Comparison of ENCODE assay signal across 27 cellular contexts in genomic region chr4:76036855-76037254, GRCh38. TPM values are rescaled to one million over a fixed set of nuclear protein-coding genes. Genes with fewer than 3 reads are reported as not detected.
DNase-seq lines count a peak whose midpoint lies in the region; ATAC-seq, FAIRE-seq and TF ChIP-seq lines count a peak whose summit lies in the region.
"Had no signal": no experiment of that assay in that cellular context is flagged by ENCODE, and none has a peak within 500 bp of the region (broad histone marks: within the 10 kb centered on the region; RNA-seq: fewer than 3 reads in every experiment).

No MANE protein-coding gene starts in this region.

- FAIRE-seq in K562 (lab: Jason Lieb, UNC): peak; percentile 44
- FAIRE-seq: GM12892, GM18507, GM19239 had no signal

- no peak overlapping the region for H3K27ac ChIP-seq in K562 (ENCODE audit: extremely low read depth, low read depth, low read length)
- peak overlapping the region; percentile 81 for H3K27ac ChIP-seq in foreskin keratinocyte
- H3K27ac ChIP-seq: 22Rv1, BLaER1 had no signal

- no peak overlapping the region for H3K4me3 Mint-ChIP-seq in activated CD8-positive, alpha-beta memory T cell treated with anti-CD3 and anti-CD28 coated beads, Interleukin-2, amount 10 ng/mL, durations not matched to agents 7 days and 5 days
- H3K4me3 Mint-ChIP-seq in type B pancreatic cell: no peak overlapping the region
- H3K4me3 Mint-ChIP-seq: CD4-positive, alpha-beta T cell; IgD-negative memory B cell had no signal

- no peaks in the 10 kb centered on the region for H3K9me3 Mint-ChIP-seq in activated CD8-positive, alpha-beta memory T cell treated with anti-CD3 and anti-CD28 coated beads, Interleukin-2, amount 10 ng/mL, durations not matched to agents 7 days and 5 days (ENCODE audit: low read depth)
- no peaks in the 10 kb centered on the region for H3K9me3 Mint-ChIP-seq in type B pancreatic cell
- H3K9me3 Mint-ChIP-seq: CD4-positive, alpha-beta T cell; IgD-negative memory B cell had no signal

- peaks cover 4% of the 10 kb centered on the region for H3K27me3 Mint-ChIP-seq in activated CD8-positive, alpha-beta memory T cell treated with anti-CD3 and anti-CD28 coated beads, Interleukin-2, amount 10 ng/mL, durations not matched to agents 7 days and 5 days
- peaks cover 4% of the 10 kb centered on the region for H3K27me3 Mint-ChIP-seq in type B pancreatic cell
- H3K27me3 Mint-ChIP-seq: CD4-positive, alpha-beta T cell; IgD-negative memory B cell had no signal

- peak; percentile 65 for ATAC-seq in HG02870 (IDR thresholded peaks at IDR 0.05; ENCODE audit: unreplicated experiment)
- ATAC-seq in K562: peak; percentile 82
- ATAC-seq in foreskin keratinocyte: no peak
- ATAC-seq in activated CD8-positive, alpha-beta memory T cell treated with anti-CD3 and anti-CD28 coated beads, Interleukin-2, amount 10 ng/mL, durations not matched to agents 7 days and 5 days: no peak
- no peak for ATAC-seq in HG02885 (IDR thresholded peaks at IDR 0.05; ENCODE audit: poor library complexity, unreplicated experiment)
- ATAC-seq: SK-N-SH treated with all-trans-retinoic acid at 6 μM for 48 hours had no signal

- TF ChIP-seq EP300 in K562 (IDR thresholded peaks at IDR 0.05; ENCODE audit: low read length): no peak

- H3K27me3 ChIP-seq in K562 (ENCODE audit: control insufficient read depth in 2 of 2, insufficient read depth in 2 of 2, low read length in 2 of 2) (no peaks in the 10 kb centered on the region; a peak in 1 of 5 replicates), foreskin keratinocyte (no peaks in the 10 kb centered on the region)
- H3K27me3 ChIP-seq: BLaER1, MG63 had no signal

- peaks cover 0 to 6% of the 10 kb centered on the region in 2 experiments; a peak in 2 of 5 replicates for H3K4me1 ChIP-seq in K562 (replicated peaks in 1 of 2; ENCODE audit: control insufficient read depth in 2 of 2, insufficient read depth in 2 of 2, low read length in 2 of 2)
- H3K4me1 ChIP-seq in foreskin keratinocyte: peaks cover 14% of the 10 kb centered on the region
- H3K4me1 ChIP-seq: BLaER1, Caco-2 had no signal

- H3K79me2 ChIP-seq in K562 (ENCODE audit: control insufficient read depth, insufficient read depth, low read length): no peaks in the 10 kb centered on the region

- CTCF ChIA-PET in K562 (lab: Yijun Ruan, JAX; ENCODE audit: low intra/inter-chr PET ratio): no interaction called here
- CTCF ChIA-PET in activated CD8-positive, alpha-beta memory T cell treated with anti-CD3 and anti-CD28 coated beads, Interleukin-2, amount 10 ng/mL, durations not matched to agents 7 days and 5 days (lab: Charles Lee): interaction anchor here (1.4 to 2.5 kb wide), 3 partner anchors 11 to 41 kb away, joined by 3 to 10 read pairs (median 3); no protein-coding TSS in a partner anchor

- no peaks in the 10 kb centered on the region for H3K9me3 ChIP-seq in K562 (replicated peaks; ENCODE audit: control insufficient read depth, insufficient read depth, low read depth, low read length)
- H3K9me3 ChIP-seq: BLaER1, Caco-2, MG63 had no signal

- H3K9me1 ChIP-seq in K562 (ENCODE audit: control insufficient read depth, insufficient read depth, low read length): no peaks in the 10 kb centered on the region

- H3K4me1 Mint-ChIP-seq in activated CD8-positive, alpha-beta memory T cell treated with anti-CD3 and anti-CD28 coated beads, Interleukin-2, amount 10 ng/mL, durations not matched to agents 7 days and 5 days: peaks cover 21% of the 10 kb centered on the region
- H3K4me1 Mint-ChIP-seq in type B pancreatic cell (ENCODE audit: unreplicated experiment): no peaks in the 10 kb centered on the region

- H3K27ac Mint-ChIP-seq in activated CD8-positive, alpha-beta memory T cell treated with anti-CD3 and anti-CD28 coated beads, Interleukin-2, amount 10 ng/mL, durations not matched to agents 7 days and 5 days: no peak overlapping the region
- H3K27ac Mint-ChIP-seq in type B pancreatic cell: no peak overlapping the region
- H3K27ac Mint-ChIP-seq: CD4-positive, alpha-beta T cell; IgD-negative memory B cell had no signal

- peaks cover 2% of the 10 kb centered on the region for H3K36me3 Mint-ChIP-seq in activated CD8-positive, alpha-beta memory T cell treated with anti-CD3 and anti-CD28 coated beads, Interleukin-2, amount 10 ng/mL, durations not matched to agents 7 days and 5 days
- H3K36me3 Mint-ChIP-seq in type B pancreatic cell: no peaks in the 10 kb centered on the region
- H3K36me3 Mint-ChIP-seq: IgD-negative memory B cell had no signal

- intact Hi-C loops in K562 (cut with micrococcal nuclease): no loop called here

- in situ Hi-C loops in K562 (cut with MboI): no loop called here

- DNase-seq in NCI-H2171 treated with DMSO at 0.1 percent for 48 hours (lab: John Stamatoyannopoulos, UW) (peak; percentile 0), NCI-H2171 (lab: John Stamatoyannopoulos, UW) (no peak), K562 (ENCODE audit: extremely low read depth in 1 of 4, low spot score in 3 of 4) (peak in 1 of 4 experiments; percentile 26), foreskin keratinocyte (no peak), type B pancreatic cell (ENCODE audit: extremely low spot score, unreplicated experiment) (no peak)
- DNase-seq in activated CD8-positive, alpha-beta memory T cell treated with anti-CD3 and anti-CD28 coated beads, Interleukin-2, amount 10 ng/mL, durations not matched to agents 7 days and 5 days: no peak
- DNase-seq: ACHN; Caco-2; CD4-positive, alpha-beta T cell; DMS 273 treated with DMSO at 0.1 percent for 48 hours; H7; MG63; NCI-H1417 treated with DMSO at 0.1 percent for 48 hours; NCI-H187; NCI-H69 had no signal

- no peak overlapping the region for H3K9ac ChIP-seq in K562 (ENCODE audit: insufficient read depth in 1 of 2, low read depth in 2 of 2, low read length in 2 of 2)
- H3K9ac ChIP-seq: BLaER1 had no signal

- 48% methylated on average over 3 of the region's 3 CpGs for WGBS in K562 (ENCODE audit: insufficient coverage, low coverage, missing lambda C conversion rate)

- no peak overlapping the region for H3K4me3 ChIP-seq in K562
- H3K4me3 ChIP-seq: BLaER1, MG63 had no signal

- no peak for TF ChIP-seq RAD21 in K562 (CRISPR knock-in tag; conservative IDR thresholded peaks at IDR 0.05 in 1 of 2, IDR thresholded peaks at IDR 0.05 in 1 of 2)

- no peaks in the 10 kb centered on the region for H3K36me3 ChIP-seq in K562 (ENCODE audit: control insufficient read depth, insufficient read depth, low read length)
- H3K36me3 ChIP-seq: BLaER1, MG63 had no signal

- no TSS peak for BruUV-seq in K562 (replicated peaks; lab: Mats Ljungman, UMichigan)

- POLR2A ChIA-PET in K562 (lab: Yijun Ruan, JAX): interaction anchor here (0.7 to 0.8 kb wide), 2 partner anchors 8 to 41 kb away, joined by 3 read pairs; no protein-coding TSS in a partner anchor

- TF ChIP-seq CTCF in K562 (IDR thresholded peaks at IDR 0.05 in 2 of 3, conservative IDR thresholded peaks at IDR 0.05 in 1 of 3; ENCODE audit: insufficient read depth in 2 of 3, low read depth in 1 of 3, low read length in 3 of 3) (peak in 2 of 3 experiments; percentile 16 to 31; a peak in 2 of 6 replicates), foreskin keratinocyte (conservative IDR thresholded peaks at IDR 0.05) (no peak), type B pancreatic cell (conservative IDR thresholded peaks at IDR 0.05) (no peak)

- no peak overlapping the region; the same call in 1 of the 2 replicates for H3K4me2 ChIP-seq in K562 (ENCODE audit: insufficient read depth, low read length)
- H3K4me2 ChIP-seq: BLaER1 had no signal

- no peaks in the 10 kb centered on the region for H4K20me1 ChIP-seq in K562 (replicated peaks; ENCODE audit: control insufficient read depth, insufficient read depth, low read length)
- H4K20me1 ChIP-seq: BLaER1 had no signal

- peak overlapping the region; percentile 53; the same call in 1 of the 2 replicates for H2AFZ ChIP-seq in K562 (ENCODE audit: low read depth, low read length)

- TF ChIP-seq POLR2A in K562 (conservative IDR thresholded peaks at IDR 0.05): no peak

RNA-seq across cellular contexts. Expression of gene CXCL11, which starts 1.0 kb away (rescaled TPM):
- 0.93 and 7.8 TPM in 2 replicates for total RNA-seq in K562 (2011; cell fraction: chromatin; rRNA removed; ENCODE audit: low replicate concordance)
- total RNA-seq in K562 (2011; cell fraction: nucleolus; rRNA removed): 0.50 and 0.66 TPM in 2 replicates
- 1.6 and 2.1 TPM in 2 replicates for total RNA-seq in K562 (2011; cell fraction: nucleoplasm; rRNA removed)
- total RNA-seq in K562 (2014; rRNA removed) (3.3 and 4.5 TPM in 2 replicates), K562 (2014; rRNA removed; fragmentation: Illumina TruSeq; extraction: Trizol) (6.8 and 8.9 TPM in 2 replicates), K562 (2015; rRNA removed; fragmentation: Illumina TruSeq; extraction: Trizol) (3.8 and 6.1 TPM in 2 replicates), K562 (2021) (4.0 and 4.5 TPM in 2 replicates), foreskin keratinocyte (0.18 and 0.44 TPM in 2 replicates), type B pancreatic cell (ENCODE audit: low replicate concordance) (not detected in 2 replicates)
- polyA plus RNA-seq in K562 (2011; rRNA removed) (0.41 and 5.9 TPM in 2 replicates), K562 (2014; fragmentation: Illumina TruSeq; extraction: Trizol) (5.8 and 9.1 TPM in 2 replicates), K562 (2014; fragmentation: Nextera tagmentation; extraction: Ambion mirVana) (1 to 10 TPM; 2.1 to 2.3 TPM), K562 (2014; rRNA removed) (5.6 and 6.2 TPM in 2 replicates), foreskin keratinocyte (0.28 and 0.32 TPM in 2 replicates)
- polyA plus RNA-seq in K562 (2011; cell fraction: cytosol; rRNA removed): 0.24 and 0.46 TPM in 2 replicates
- 1.1 and 7.7 TPM in 2 replicates for polyA plus RNA-seq in K562 (2011; cell fraction: nucleus; rRNA removed)
- polyA plus RNA-seq in K562 (2012): 5.1 and 25.5 TPM in 2 replicates
- 4.0 TPM in 1 of 2 replicates, not detected in the other for polyA minus RNA-seq in K562 (2011; rRNA and poly(A)+ RNA removed)
- 1.0 TPM in 1 of 2 replicates, not detected in the other for polyA minus RNA-seq in K562 (2011; cell fraction: cytosol; rRNA and poly(A)+ RNA removed)
- 0.78 and 0.94 TPM in 2 replicates for polyA minus RNA-seq in K562 (2011; cell fraction: nucleus; rRNA and poly(A)+ RNA removed)
- total RNA-seq in activated CD8-positive, alpha-beta memory T cell treated with anti-CD3 and anti-CD28 coated beads, Interleukin-2, amount 10 ng/mL, durations not matched to agents 7 days and 5 days: under 1 TPM; 0.40 to 0.53 TPM
- total RNA-seq: Caco-2; CD4-positive, alpha-beta T cell; G401; H7; NCI-H460 had no signal
- polyA plus RNA-seq: IgD-negative memory B cell had no signal

RNA-seq across cellular contexts. Expression of gene CXCL10, which starts 13.6 kb away (rescaled TPM):
- not detected in 2 replicates for total RNA-seq in K562 (2011; cell fraction: chromatin; rRNA removed; ENCODE audit: low replicate concordance)
- total RNA-seq in K562 (2011; cell fraction: nucleolus; rRNA removed): not detected in 2 replicates
- total RNA-seq in K562 (2011; cell fraction: nucleoplasm; rRNA removed): not detected in 2 replicates
- total RNA-seq in K562 (2014; rRNA removed) (not detected in 2 replicates), K562 (2014; rRNA removed; fragmentation: Illumina TruSeq; extraction: Trizol) (not detected in 2 replicates), K562 (2015; rRNA removed; fragmentation: Illumina TruSeq; extraction: Trizol) (0.15 TPM in 1 of 2 replicates, not detected in the other), K562 (2021) (0.18 TPM in 1 of 2 replicates, not detected in the other), foreskin keratinocyte (0.28 and 0.44 TPM in 2 replicates), type B pancreatic cell (ENCODE audit: low replicate concordance) (0.31 and 0.60 TPM in 2 replicates)
- polyA plus RNA-seq in K562 (2011; rRNA removed) (not detected in 2 replicates), K562 (2014; fragmentation: Illumina TruSeq; extraction: Trizol) (not detected in 2 replicates), K562 (2014; fragmentation: Nextera tagmentation; extraction: Ambion mirVana) (under 1 TPM in 1 of 2 experiments, not detected in 1; 0.06 TPM), K562 (2014; rRNA removed) (0.08 TPM in 1 of 2 replicates, not detected in the other), foreskin keratinocyte (0.21 and 0.30 TPM in 2 replicates)
- not detected in 2 replicates for polyA plus RNA-seq in K562 (2011; cell fraction: cytosol; rRNA removed)
- polyA plus RNA-seq in K562 (2011; cell fraction: nucleus; rRNA removed): not detected in 2 replicates
- 0.23 and 0.83 TPM in 2 replicates for polyA plus RNA-seq in K562 (2012)
- not detected in 2 replicates for polyA minus RNA-seq in K562 (2011; rRNA and poly(A)+ RNA removed)
- polyA minus RNA-seq in K562 (2011; cell fraction: cytosol; rRNA and poly(A)+ RNA removed): not detected in 2 replicates
- polyA minus RNA-seq in K562 (2011; cell fraction: nucleus; rRNA and poly(A)+ RNA removed): not detected in 2 replicates
- under 1 TPM; 0.75 to 0.82 TPM for total RNA-seq in activated CD8-positive, alpha-beta memory T cell treated with anti-CD3 and anti-CD28 coated beads, Interleukin-2, amount 10 ng/mL, durations not matched to agents 7 days and 5 days
- total RNA-seq: Caco-2; CD4-positive, alpha-beta T cell; G401; H7; LHCN-M2; NCI-H460 had no signal

RNA-seq across cellular contexts. Expression of gene CXCL9, which starts 29.5 kb away (rescaled TPM):
- not detected in 2 replicates for total RNA-seq in K562 (2011; cell fraction: chromatin; rRNA removed; ENCODE audit: low replicate concordance)
- total RNA-seq in K562 (2011; cell fraction: nucleolus; rRNA removed): not detected in 2 replicates
- total RNA-seq in K562 (2011; cell fraction: nucleoplasm; rRNA removed): not detected in 2 replicates
- total RNA-seq in K562 (2014; rRNA removed) (not detected in 2 replicates), K562 (2014; rRNA removed; fragmentation: Illumina TruSeq; extraction: Trizol) (not detected in 2 replicates), K562 (2015; rRNA removed; fragmentation: Illumina TruSeq; extraction: Trizol) (not detected in 2 replicates), K562 (2021) (not detected in 2 replicates), foreskin keratinocyte (not detected in 2 replicates), type B pancreatic cell (ENCODE audit: low replicate concordance) (not detected in 2 replicates)
- polyA plus RNA-seq in K562 (2011; rRNA removed) (not detected in 2 replicates), K562 (2014; fragmentation: Illumina TruSeq; extraction: Trizol) (not detected in 2 replicates), K562 (2014; fragmentation: Nextera tagmentation; extraction: Ambion mirVana) (not detected), K562 (2014; rRNA removed) (not detected in 2 replicates), foreskin keratinocyte (0.01 TPM in 1 of 2 replicates, not detected in the other)
- not detected in 2 replicates for polyA plus RNA-seq in K562 (2011; cell fraction: cytosol; rRNA removed)
- not detected in 2 replicates for polyA plus RNA-seq in K562 (2011; cell fraction: nucleus; rRNA removed)
- not detected in 2 replicates for polyA plus RNA-seq in K562 (2012)
- not detected in 2 replicates for polyA minus RNA-seq in K562 (2011; rRNA and poly(A)+ RNA removed)
- polyA minus RNA-seq in K562 (2011; cell fraction: cytosol; rRNA and poly(A)+ RNA removed): not detected in 2 replicates
- polyA minus RNA-seq in K562 (2011; cell fraction: nucleus; rRNA and poly(A)+ RNA removed): not detected in 2 replicates
- under 1 TPM in 1 of 2 experiments, not detected in 1; 0.07 TPM for total RNA-seq in activated CD8-positive, alpha-beta memory T cell treated with anti-CD3 and anti-CD28 coated beads, Interleukin-2, amount 10 ng/mL, durations not matched to agents 7 days and 5 days
- total RNA-seq: Caco-2; CD4-positive, alpha-beta T cell; G401; H7; LHCN-M2; NCI-H460 had no signal
- polyA plus RNA-seq: IgD-negative memory B cell had no signal

RNA-seq across cellular contexts. Expression of gene ART3, which starts 37.7 kb away (rescaled TPM):
- 0.67 and 3.0 TPM in 2 replicates for total RNA-seq in K562 (2011; cell fraction: chromatin; rRNA removed; ENCODE audit: low replicate concordance)
- 0.39 and 1.2 TPM in 2 replicates for total RNA-seq in K562 (2011; cell fraction: nucleolus; rRNA removed)
- 0.73 and 1.1 TPM in 2 replicates for total RNA-seq in K562 (2011; cell fraction: nucleoplasm; rRNA removed)
- total RNA-seq in K562 (2014; rRNA removed): 0.73 TPM in 1 of 2 replicates, not detected in the other
- total RNA-seq in K562 (2014; rRNA removed; fragmentation: Illumina TruSeq; extraction: Trizol): 0.54 and 0.98 TPM in 2 replicates
- 0.75 and 0.76 TPM in 2 replicates for total RNA-seq in K562 (2015; rRNA removed; fragmentation: Illumina TruSeq; extraction: Trizol)
- total RNA-seq in K562 (2021): 0.54 and 0.69 TPM in 2 replicates
- 0.12 and 1.4 TPM in 2 replicates for polyA plus RNA-seq in K562 (2011; rRNA removed)
- 0.16 TPM in 1 of 2 replicates, not detected in the other for polyA plus RNA-seq in K562 (2011; cell fraction: cytosol; rRNA removed)
- 0.58 TPM in 1 of 2 replicates, not detected in the other for polyA plus RNA-seq in K562 (2011; cell fraction: nucleus; rRNA removed)
- polyA plus RNA-seq in K562 (2012): 0.90 and 2.7 TPM in 2 replicates
- polyA plus RNA-seq in K562 (2014; fragmentation: Illumina TruSeq; extraction: Trizol): 0.46 and 1.3 TPM in 2 replicates
- polyA plus RNA-seq in K562 (2014; fragmentation: Nextera tagmentation; extraction: Ambion mirVana): 1 to 10 TPM; 1.1 to 1.3 TPM
- 1.00 and 1.1 TPM in 2 replicates for polyA plus RNA-seq in K562 (2014; rRNA removed)
- polyA minus RNA-seq in K562 (2011; rRNA and poly(A)+ RNA removed): 0.56 TPM in 1 of 2 replicates, not detected in the other
- polyA minus RNA-seq in K562 (2011; cell fraction: cytosol; rRNA and poly(A)+ RNA removed): not detected in 2 replicates
- polyA minus RNA-seq in K562 (2011; cell fraction: nucleus; rRNA and poly(A)+ RNA removed): not detected in 2 replicates
- 0.41 TPM in 1 of 2 replicates, not detected in the other for total RNA-seq in foreskin keratinocyte
- 0.22 and 0.27 TPM in 2 replicates for polyA plus RNA-seq in foreskin keratinocyte
- not detected for total RNA-seq in activated CD8-positive, alpha-beta memory T cell treated with anti-CD3 and anti-CD28 coated beads, Interleukin-2, amount 10 ng/mL, durations not matched to agents 7 days and 5 days
- not detected in 2 replicates for total RNA-seq in type B pancreatic cell (ENCODE audit: low replicate concordance)
- total RNA-seq: Caco-2; CD4-positive, alpha-beta T cell; G401; LHCN-M2; NCI-H460 had no signal
- polyA plus RNA-seq: IgD-negative memory B cell had no signal

RNA-seq across cellular contexts. Expression of gene SDAD1, which starts 46.1 kb away (rescaled TPM):
- total RNA-seq in K562 (2011; cell fraction: chromatin; rRNA removed; ENCODE audit: low replicate concordance): 16.8 and 34.6 TPM in 2 replicates
- 10.2 and 10.8 TPM in 2 replicates for total RNA-seq in K562 (2011; cell fraction: nucleolus; rRNA removed)
- 15.4 and 19.2 TPM in 2 replicates for total RNA-seq in K562 (2011; cell fraction: nucleoplasm; rRNA removed)
- 28.2 and 42.6 TPM in 2 replicates for total RNA-seq in K562 (2014; rRNA removed)
- 54.1 and 64.9 TPM in 2 replicates for total RNA-seq in K562 (2014; rRNA removed; fragmentation: Illumina TruSeq; extraction: Trizol)
- total RNA-seq in K562 (2015; rRNA removed; fragmentation: Illumina TruSeq; extraction: Trizol): 46.6 and 48.6 TPM in 2 replicates
- 47.8 and 54.3 TPM in 2 replicates for total RNA-seq in K562 (2021)
- polyA plus RNA-seq in K562 (2011; rRNA removed): 21.7 and 30.4 TPM in 2 replicates
- polyA plus RNA-seq in K562 (2011; cell fraction: cytosol; rRNA removed): 6.4 and 10.7 TPM in 2 replicates
- polyA plus RNA-seq in K562 (2011; cell fraction: nucleus; rRNA removed): 11.3 and 14.5 TPM in 2 replicates
- 30.0 and 33.1 TPM in 2 replicates for polyA plus RNA-seq in K562 (2012)
- 57.4 and 61.7 TPM in 2 replicates for polyA plus RNA-seq in K562 (2014; fragmentation: Illumina TruSeq; extraction: Trizol)
- polyA plus RNA-seq in K562 (2014; fragmentation: Nextera tagmentation; extraction: Ambion mirVana): 100 to 1,000 TPM in 1 of 2 experiments, 10 to 100 TPM in 1; 71.4 to 115 TPM
- polyA plus RNA-seq in K562 (2014; rRNA removed): 30.3 and 32.1 TPM in 2 replicates
- polyA minus RNA-seq in K562 (2011; rRNA and poly(A)+ RNA removed): 43.5 and 45.5 TPM in 2 replicates
- polyA minus RNA-seq in K562 (2011; cell fraction: cytosol; rRNA and poly(A)+ RNA removed): 13.3 and 22.3 TPM in 2 replicates
- polyA minus RNA-seq in K562 (2011; cell fraction: nucleus; rRNA and poly(A)+ RNA removed): 8.9 and 15.1 TPM in 2 replicates
- 37.6 and 38.8 TPM in 2 replicates for total RNA-seq in foreskin keratinocyte
- 11.8 and 14.9 TPM in 2 replicates for polyA plus RNA-seq in foreskin keratinocyte
- total RNA-seq in activated CD8-positive, alpha-beta memory T cell treated with anti-CD3 and anti-CD28 coated beads, Interleukin-2, amount 10 ng/mL, durations not matched to agents 7 days and 5 days: 10 to 100 TPM; 45.6 to 48.0 TPM
- total RNA-seq in type B pancreatic cell (ENCODE audit: low replicate concordance): 39.2 and 44.8 TPM in 2 replicates

Comparison
In these comparisons a context has a peak if more than half of its experiments do, and no peak if none do; other contexts are left out.
1. ATAC-seq: peak in HG02870 (single experiment) and K562 (single experiment); none in foreskin keratinocyte (single experiment), activated CD8-positive, alpha-beta memory T cell treated with anti-CD3 and anti-CD28 coated beads, Interleukin-2, amount 10 ng/mL, durations not matched to agents 7 days and 5 days (single experiment) and HG02885 (single experiment).
2. CTCF ChIP-seq: peak in K562 (2 of 3); none in foreskin keratinocyte (single experiment) and type B pancreatic cell (single experiment).